In the genomic region with DNA sequence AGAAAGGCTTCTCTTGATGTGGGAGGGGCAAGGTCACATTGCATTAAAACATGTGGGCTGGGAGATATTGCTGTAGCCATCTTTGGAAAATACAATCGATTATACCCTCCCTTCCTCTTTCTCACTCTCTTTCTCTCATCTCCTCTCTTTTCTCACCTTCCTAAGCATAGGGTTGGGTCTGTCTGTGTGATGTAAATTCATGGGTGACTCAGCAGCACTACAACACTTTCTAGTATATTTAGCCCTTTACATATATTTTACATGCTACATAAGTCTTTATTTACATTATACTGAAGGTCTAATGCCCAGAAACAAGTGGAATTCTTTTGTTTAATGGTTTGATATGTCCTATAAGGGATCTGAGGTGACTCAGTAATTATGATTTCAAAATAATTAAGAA, we compare ENCODE assay signal across 9 cellular contexts.
"Had no signal": no experiment of that assay in that cellular context is flagged by ENCODE, and none has a peak within 500 bp of the region (broad histone marks: within the 10 kb centered on the region; RNA-seq: fewer than 3 reads in every experiment).

No MANE protein-coding gene starts in this region.

- H3K9me3 ChIP-seq: HAP-1 had no signal

- ATAC-seq: GM23338, HCT116, K562 had no signal

- H3K4me2 ChIP-seq: GM23338 had no signal

- H2AFZ ChIP-seq: GM23338 had no signal

- H3K36me3 ChIP-seq: HAP-1 had no signal

- H3K4me3 ChIP-seq: GM23338, HAP-1, K562 had no signal

- H3K4me1 ChIP-seq: HAP-1 had no signal

- DNase-seq: H7, HFFc6, IMR-90, KG1 had no signal

- FAIRE-seq: K562 had no signal

- H3K27ac ChIP-seq: HL-60 had no signal
